ENCODE assay signal across 7 cellular contexts in the genomic region with DNA sequence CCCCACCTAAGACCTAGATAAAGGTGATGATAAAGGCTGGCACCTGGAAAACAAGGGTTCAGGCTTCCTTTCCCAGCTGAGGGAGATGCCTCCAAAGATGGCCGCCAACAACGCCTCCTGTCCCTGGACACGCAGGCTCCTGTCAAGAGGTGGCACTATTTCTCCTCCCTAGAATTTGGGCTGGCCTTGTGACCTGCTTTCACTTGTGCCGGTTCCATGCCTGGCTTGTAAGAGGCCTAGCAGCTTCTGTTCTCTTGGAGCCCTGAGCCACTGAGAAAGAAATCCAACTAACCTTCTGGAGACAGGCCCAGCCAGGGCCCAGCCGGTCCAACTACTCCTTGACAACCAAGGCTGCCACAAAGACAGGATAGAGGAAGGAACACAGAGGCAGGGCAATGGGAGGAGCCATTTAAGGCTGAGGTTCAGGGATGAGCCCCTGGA.
DNase-seq lines count a peak whose midpoint lies in the region; ATAC-seq and TF ChIP-seq lines count a peak whose summit lies in the region.

No MANE protein-coding gene starts in this region.

- no peaks in the 10 kb centered on the region for H3K36me3 Mint-ChIP-seq in activated CD4-positive, alpha-beta memory T cell treated with anti-CD3 and anti-CD28 coated beads, Interleukin-2, amount 10 ng/mL, durations not matched to agents 7 days and 5 days (ENCODE audit: low read depth)
- peaks cover under 1% of the 10 kb centered on the region for H3K36me3 Mint-ChIP-seq in effector memory CD8-positive, alpha-beta T cell (ENCODE audit: insufficient read depth)
- H3K36me3 Mint-ChIP-seq in memory B cell, result no peaks in the 10 kb centered on the region

- CTCF ChIA-PET in activated CD4-positive, alpha-beta memory T cell treated with anti-CD3 and anti-CD28 coated beads, Interleukin-2, amount 10 ng/mL, durations not matched to agents 7 days and 5 days (lab: Charles Lee), result interaction anchor here (0.8 to 2.1 kb wide), 4 partner anchors 19 to 246 kb away, joined by 3 to 10 read pairs (median 4); no protein-coding TSS in a partner anchor

- POLR2A ChIA-PET in activated CD4-positive, alpha-beta memory T cell treated with anti-CD3 and anti-CD28 coated beads, Interleukin-2, amount 10 ng/mL, durations not matched to agents 7 days and 5 days (lab: Charles Lee), result no interaction called here

- no peak overlapping the region for H3K4me3 Mint-ChIP-seq in activated CD4-positive, alpha-beta memory T cell treated with anti-CD3 and anti-CD28 coated beads, Interleukin-2, amount 10 ng/mL, durations not matched to agents 7 days and 5 days
- no peak overlapping the region for H3K4me3 Mint-ChIP-seq in effector memory CD8-positive, alpha-beta T cell
- H3K4me3 Mint-ChIP-seq in memory B cell, result no peak overlapping the region

- DNase-seq in NCI-H226, result peak; percentile 26
- peak; percentile 68 for DNase-seq in activated CD4-positive, alpha-beta memory T cell treated with anti-CD3 and anti-CD28 coated beads, Interleukin-2, amount 10 ng/mL, durations not matched to agents 7 days and 5 days
- peak; percentile 26 to 43 (median 35) for DNase-seq in effector memory CD8-positive, alpha-beta T cell
- DNase-seq in memory B cell (ENCODE audit: low spot score in 2 of 2), result no peak
- peak; percentile 14 to 21 for DNase-seq in stimulated activated CD8-positive, alpha-beta memory T cell treated with anti-CD3 and anti-CD28 coated beads, Interleukin-7, amount 100 ng/mL, for 4 hours (ENCODE audit: low read depth in 2 of 2)
- no peak for DNase-seq in NCI-H1694 (lab: John Stamatoyannopoulos, UW)

- no peaks in the 10 kb centered on the region for H3K27me3 Mint-ChIP-seq in activated CD4-positive, alpha-beta memory T cell treated with anti-CD3 and anti-CD28 coated beads, Interleukin-2, amount 10 ng/mL, durations not matched to agents 7 days and 5 days
- no peaks in the 10 kb centered on the region for H3K27me3 Mint-ChIP-seq in effector memory CD8-positive, alpha-beta T cell
- H3K27me3 Mint-ChIP-seq in memory B cell, result peaks cover 2% of the 10 kb centered on the region

- H3K27ac Mint-ChIP-seq in activated CD4-positive, alpha-beta memory T cell treated with anti-CD3 and anti-CD28 coated beads, Interleukin-2, amount 10 ng/mL, durations not matched to agents 7 days and 5 days, result no peak overlapping the region
- H3K27ac Mint-ChIP-seq in effector memory CD8-positive, alpha-beta T cell, result peak overlapping the region in 1 of 2 donors; percentile 20
- no peak overlapping the region for H3K27ac Mint-ChIP-seq in memory B cell

- no peaks in the 10 kb centered on the region for H3K9me3 Mint-ChIP-seq in activated CD4-positive, alpha-beta memory T cell treated with anti-CD3 and anti-CD28 coated beads, Interleukin-2, amount 10 ng/mL, durations not matched to agents 7 days and 5 days
- no peaks in the 10 kb centered on the region for H3K9me3 Mint-ChIP-seq in effector memory CD8-positive, alpha-beta T cell
- no peaks in the 10 kb centered on the region for H3K9me3 Mint-ChIP-seq in memory B cell

- H3K4me1 Mint-ChIP-seq in activated CD4-positive, alpha-beta memory T cell treated with anti-CD3 and anti-CD28 coated beads, Interleukin-2, amount 10 ng/mL, durations not matched to agents 7 days and 5 days, result peaks cover 2% of the 10 kb centered on the region
- no peaks in the 10 kb centered on the region for H3K4me1 Mint-ChIP-seq in effector memory CD8-positive, alpha-beta T cell (ENCODE audit: low read depth in 2 of 2)
- H3K4me1 Mint-ChIP-seq in memory B cell, result no peaks in the 10 kb centered on the region

- peak; percentile 72 for ATAC-seq in effector memory CD8-positive, alpha-beta T cell (replicated peaks)
- peak; percentile 55 for ATAC-seq in memory B cell (ENCODE audit: low read depth)

- peak; percentile 67 for TF ChIP-seq CTCF in GM12873 (IDR thresholded peaks at IDR 0.05; ENCODE audit: insufficient read depth, low read depth, low read length, missing control alignments)

Comparison
In these comparisons a context has a peak if more than half of its experiments do, and no peak if none do; other contexts are left out.
1. DNase-seq: peak in NCI-H226 (single experiment), activated CD4-positive, alpha-beta memory T cell treated with anti-CD3 and anti-CD28 coated beads, Interleukin-2, amount 10 ng/mL, durations not matched to agents 7 days and 5 days (single experiment), effector memory CD8-positive, alpha-beta T cell (3 of 3) and stimulated activated CD8-positive, alpha-beta memory T cell treated with anti-CD3 and anti-CD28 coated beads, Interleukin-7, amount 100 ng/mL, for 4 hours (2 of 2); none in memory B cell (0 of 2) and NCI-H1694 (single experiment).